8 cellular contexts compared by ENCODE assay signal in the genomic region with DNA sequence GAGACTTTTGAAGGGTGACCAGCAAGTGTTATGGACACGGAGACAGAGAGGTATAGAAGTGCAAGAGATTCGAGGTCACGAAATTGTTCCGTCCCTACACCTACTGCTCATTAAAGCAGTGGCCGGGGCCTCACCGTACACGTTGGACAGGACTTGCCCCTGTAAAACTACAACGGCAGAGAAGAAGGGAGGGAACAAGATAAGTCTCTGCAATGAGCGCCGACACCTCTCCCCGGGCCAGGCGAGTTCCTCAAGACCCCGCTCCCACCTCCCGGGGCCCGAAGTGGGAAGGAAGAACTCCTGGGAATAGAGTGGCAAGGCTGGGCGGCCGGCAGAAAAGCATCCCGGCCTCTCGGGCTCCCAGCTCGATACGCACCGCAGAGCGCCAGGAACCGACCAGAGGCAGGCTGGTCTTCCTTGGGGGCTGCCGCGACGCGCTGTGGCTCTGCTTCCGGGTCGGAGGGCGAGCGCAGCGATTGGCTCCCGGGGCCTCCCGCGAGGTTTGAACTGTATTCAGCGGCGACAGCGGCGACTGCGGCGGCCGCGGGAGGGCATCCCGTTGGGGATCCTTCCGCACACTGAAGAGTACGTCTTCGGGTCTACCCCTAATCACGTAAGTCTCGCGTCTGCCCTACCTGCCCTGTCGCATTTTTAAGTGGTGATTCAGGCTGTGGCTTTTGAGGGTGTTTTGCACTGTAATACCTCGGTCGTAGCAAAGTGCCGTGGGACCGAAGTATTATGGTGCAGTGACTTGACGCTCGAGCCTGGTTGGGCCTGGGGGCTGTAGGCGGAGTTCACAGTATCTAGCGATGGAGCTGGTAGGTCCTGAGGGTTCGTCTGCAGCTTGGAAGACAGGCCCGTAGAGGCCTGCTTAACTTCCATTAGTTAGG. TPM values are rescaled to one million over a fixed set of nuclear protein-coding genes. Genes with fewer than 3 reads are reported as not detected.
DNase-seq lines count a peak whose midpoint lies in the region; ATAC-seq and TF ChIP-seq lines count a peak whose summit lies in the region.

A gene with protein sequence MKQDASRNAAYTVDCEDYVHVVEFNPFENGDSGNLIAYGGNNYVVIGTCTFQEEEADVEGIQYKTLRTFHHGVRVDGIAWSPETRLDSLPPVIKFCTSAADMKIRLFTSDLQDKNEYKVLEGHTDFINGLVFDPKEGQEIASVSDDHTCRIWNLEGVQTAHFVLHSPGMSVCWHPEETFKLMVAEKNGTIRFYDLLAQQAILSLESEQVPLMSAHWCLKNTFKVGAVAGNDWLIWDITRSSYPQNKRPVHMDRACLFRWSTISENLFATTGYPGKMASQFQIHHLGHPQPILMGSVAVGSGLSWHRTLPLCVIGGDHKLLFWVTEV (minus strand): TSS at position 441 of the 890 bp plus-strand sequence. CDS start 1,596 bp downstream, outside the sequence.
A gene with protein sequence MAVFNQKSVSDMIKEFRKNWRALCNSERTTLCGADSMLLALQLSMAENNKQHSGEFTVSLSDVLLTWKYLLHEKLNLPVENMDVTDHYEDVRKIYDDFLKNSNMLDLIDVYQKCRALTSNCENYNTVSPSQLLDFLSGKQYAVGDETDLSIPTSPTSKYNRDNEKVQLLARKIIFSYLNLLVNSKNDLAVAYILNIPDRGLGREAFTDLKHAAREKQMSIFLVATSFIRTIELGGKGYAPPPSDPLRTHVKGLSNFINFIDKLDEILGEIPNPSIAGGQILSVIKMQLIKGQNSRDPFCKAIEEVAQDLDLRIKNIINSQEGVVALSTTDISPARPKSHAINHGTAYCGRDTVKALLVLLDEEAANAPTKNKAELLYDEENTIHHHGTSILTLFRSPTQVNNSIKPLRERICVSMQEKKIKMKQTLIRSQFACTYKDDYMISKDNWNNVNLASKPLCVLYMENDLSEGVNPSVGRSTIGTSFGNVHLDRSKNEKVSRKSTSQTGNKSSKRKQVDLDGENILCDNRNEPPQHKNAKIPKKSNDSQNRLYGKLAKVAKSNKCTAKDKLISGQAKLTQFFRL (plus strand): TSS at position 510 of the 890 bp plus-strand sequence. CDS start 3,706 bp downstream, outside the sequence.

- peak within 1 kb of the TSS; percentile 94 for H3K4me3 ChIP-seq in epithelial cell of proximal tubule (ENCODE audit: low read depth, low read length)

- ATAC-seq in GM21526 (IDR thresholded peaks at IDR 0.05; ENCODE audit: low FRiP score, unreplicated experiment): peak; percentile 94

- no peak for TF ChIP-seq CTCF in epithelial cell of proximal tubule (conservative IDR thresholded peaks at IDR 0.05; ENCODE audit: low read depth, low read length)

- peak; percentile 87 for DNase-seq in DMS114 treated with DMSO at 0.1 percent for 48 hours (lab: John Stamatoyannopoulos, UW; ENCODE audit: unreplicated experiment)
- peak; percentile 73 for DNase-seq in HuH-7.5 (ENCODE audit: low spot score)
- peak; percentile 94 for DNase-seq in OCI-M1 (lab: John Stamatoyannopoulos, UW)
- DNase-seq in activated T-cell treated with anti-CD3 and anti-CD28 coated beads for 4 hours: peak; percentile 86
- peak; percentile 27 for DNase-seq in epithelial cell of proximal tubule (ENCODE audit: low read depth)
- peak; percentile 91 for DNase-seq in mucosa of gallbladder (ENCODE audit: low spot score)
- peak; percentile 74 to 77 for DNase-seq in stimulated activated CD8-positive, alpha-beta memory T cell treated with anti-CD3 and anti-CD28 coated beads, Interleukin-4, amount 100 ng/mL, for 4 hours (ENCODE audit: low read depth in 2 of 2, low spot score in 1 of 2)

RNA-seq across cellular contexts. Expression of the first gene that starts in this region (rescaled TPM):
- 43.6 and 61.9 TPM in 2 replicates for total RNA-seq in epithelial cell of proximal tubule
- total RNA-seq in mucosa of gallbladder: 13.6 TPM

RNA-seq across cellular contexts. Expression of the second gene that starts in this region (rescaled TPM):
- 8.2 and 24.7 TPM in 2 replicates for total RNA-seq in epithelial cell of proximal tubule
- total RNA-seq in mucosa of gallbladder: 1.2 TPM

Comparison
In these comparisons a context has a peak if more than half of its experiments do, and no peak if none do; other contexts are left out.
1. Peak in every context shown above with its lines: DNase-seq, ATAC-seq and H3K4me3 ChIP-seq.
2. DNase-seq: peak in every context shown above with its lines; median percentile 94 in OCI-M1; 91 in mucosa of gallbladder; 87 in DMS114 treated with DMSO at 0.1 percent for 48 hours; 86 in activated T-cell treated with anti-CD3 and anti-CD28 coated beads for 4 hours; 76 in stimulated activated CD8-positive, alpha-beta memory T cell treated with anti-CD3 and anti-CD28 coated beads, Interleukin-4, amount 100 ng/mL, for 4 hours; 73 in HuH-7.5; 27 in epithelial cell of proximal tubule.